In the genomic region with DNA sequence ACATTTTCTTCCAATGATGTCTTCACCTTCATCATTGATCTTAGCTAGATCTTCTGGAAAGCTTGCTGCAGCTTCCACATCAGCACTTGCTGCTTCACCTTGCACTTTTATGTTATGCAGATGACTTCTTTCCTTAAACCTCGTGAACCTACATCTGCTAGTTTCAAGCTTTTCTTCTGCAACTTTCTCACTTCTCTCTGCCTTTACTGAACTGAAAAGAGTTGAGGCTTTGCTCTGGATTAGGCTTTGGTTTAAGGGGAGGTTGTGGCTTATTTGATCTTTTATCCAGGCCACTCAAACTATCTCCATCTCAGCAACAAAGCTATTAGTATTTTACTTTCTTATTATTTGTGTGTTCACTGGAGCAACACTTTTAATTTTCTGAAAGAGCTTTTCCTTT, we compare ENCODE assay signal across 10 cellular contexts.
"Had no signal": no experiment of that assay in that cellular context is flagged by ENCODE, and none has a peak within 500 bp of the region (broad histone marks: within the 10 kb centered on the region; RNA-seq: fewer than 3 reads in every experiment).

No MANE protein-coding gene starts in this region.

- H3K36me3 ChIP-seq: HAP-1 had no signal

- FAIRE-seq: H1 had no signal

- ATAC-seq: GM23338, HCT116 had no signal

- H3K4me3 ChIP-seq: GM23248, GM23338, HAP-1 had no signal

- H3K4me3 Mint-ChIP-seq: GM23338, H9, HFFc6 had no signal

- H3K4me1 Mint-ChIP-seq: GM23338, H9 had no signal

- H3K4me2 ChIP-seq: GM23338 had no signal

- H3K9ac ChIP-seq: GM23248 had no signal

- H3K4me1 ChIP-seq: HAP-1 had no signal

- H2AFZ ChIP-seq: GM23248, GM23338 had no signal

- H3K9me3 ChIP-seq: HAP-1 had no signal

- H3K27ac Mint-ChIP-seq: GM23338, H9, HFFc6 had no signal

- H3K27ac ChIP-seq: GM23248 had no signal

- DNase-seq: GM23248, GOT3, H7, H9, HCEC 1CT, HFFc6 had no signal
